Comparison of ENCODE assay signal across 23 cellular contexts in the genomic region with DNA sequence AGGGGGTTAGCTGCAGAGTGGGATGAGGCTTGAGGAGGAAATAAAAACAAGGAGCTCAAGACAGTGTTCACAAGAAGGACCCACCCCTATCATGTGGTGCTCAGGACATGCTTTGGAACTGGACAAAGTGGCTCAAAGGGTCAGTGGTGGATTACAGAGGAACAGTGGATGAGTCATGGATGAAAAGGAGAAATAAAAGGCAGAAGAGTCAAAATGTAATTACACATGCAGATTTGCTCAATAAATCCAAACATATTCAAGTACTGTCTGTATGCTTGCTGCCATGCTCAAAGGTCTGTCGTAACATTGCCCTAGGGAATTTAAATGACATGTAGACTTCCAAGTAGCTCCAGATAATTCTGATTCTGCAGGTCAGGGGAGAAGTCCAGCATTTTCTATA.
DNase-seq lines count a peak whose midpoint lies in the region; ATAC-seq and TF ChIP-seq lines count a peak whose summit lies in the region.
"Had no signal": no experiment of that assay in that cellular context is flagged by ENCODE, and none has a peak within 500 bp of the region (broad histone marks: within the 10 kb centered on the region; RNA-seq: fewer than 3 reads in every experiment).

No MANE protein-coding gene starts in this region.

- TF ChIP-seq EP300 in upper lobe of left lung (IDR thresholded peaks at IDR 0.05) = peak in 1 of 4 donors; percentile 4

- H3K27ac ChIP-seq in right cardiac atrium (ENCODE audit: low read length) (no peak overlapping the region), upper lobe of left lung (no peak overlapping the region), neural progenitor cell (no peak overlapping the region)
- H3K27ac ChIP-seq: BLaER1, cardiac muscle cell, heart left ventricle, parathyroid adenoma, skin epidermis had no signal

- no peak overlapping the region for H3K27ac Mint-ChIP-seq in activated T-helper 2 cell treated with anti-CD3 and anti-CD28 coated beads, Interferon-gamma antibody, Interleukin-2, Interleukin-4, amounts not matched to agents 10 μg/mL and 5 μg/mL and 100 μg/mL, durations not matched to agents 14 hours and 24 hours and 36 hours
- H3K27ac Mint-ChIP-seq in neural progenitor cell = no peak overlapping the region
- H3K27ac Mint-ChIP-seq: activated naive CD8-positive, alpha-beta T cell treated with anti-CD3 and anti-CD28 coated beads, Interleukin-2, amount 50 U/mL, for 24 hours; stimulated activated naive CD8-positive, alpha-beta T cell treated with anti-CD3 and anti-CD28 coated beads, Interleukin-15, amount 100 ng/mL, for 72 hours; T-helper 2 cell treated with Interferon-gamma antibody and Interleukin-4, amounts not matched to agents 5 μg/mL and 100 μg/mL, for 36 hours; type B pancreatic cell had no signal

- 75% methylated on average over 1 of the region's 1 CpG for WGBS in right cardiac atrium
- WGBS in upper lobe of left lung, 2 donors = 67 to 79% methylated on average over 1 of the region's 1 CpG

- H3K4me3 ChIP-seq in adipocyte (ENCODE audit: low read length) (no peak overlapping the region), right cardiac atrium (ENCODE audit: low read length) (no peak overlapping the region), upper lobe of left lung (no peak overlapping the region), neural progenitor cell (no peak overlapping the region)
- H3K4me3 ChIP-seq: BLaER1, cardiac muscle cell, heart left ventricle, skin epidermis had no signal

- H3K4me1 ChIP-seq in adipocyte (ENCODE audit: control insufficient read depth, insufficient read depth, low read length) = peaks cover 31% of the 10 kb centered on the region
- H3K4me1 ChIP-seq in right cardiac atrium (ENCODE audit: control insufficient read depth, insufficient read depth, low read length) = no peaks in the 10 kb centered on the region
- H3K4me1 ChIP-seq in upper lobe of left lung = peaks cover 0 to 3% (median 1%) of the 10 kb centered on the region in 4 donors
- H3K4me1 ChIP-seq in neural progenitor cell = no peaks in the 10 kb centered on the region
- H3K4me1 ChIP-seq: parathyroid adenoma had no signal

- H3K9me3 Mint-ChIP-seq in activated T-helper 2 cell treated with anti-CD3 and anti-CD28 coated beads, Interferon-gamma antibody, Interleukin-2, Interleukin-4, amounts not matched to agents 10 μg/mL and 5 μg/mL and 100 μg/mL, durations not matched to agents 14 hours and 24 hours and 36 hours = no peaks in the 10 kb centered on the region
- H3K9me3 Mint-ChIP-seq in neural progenitor cell = peaks cover 2% of the 10 kb centered on the region
- H3K9me3 Mint-ChIP-seq: activated naive CD8-positive, alpha-beta T cell treated with anti-CD3 and anti-CD28 coated beads, Interleukin-2, amount 50 U/mL, for 24 hours; naive B cell; stimulated activated naive CD8-positive, alpha-beta T cell treated with anti-CD3 and anti-CD28 coated beads, Interleukin-15, amount 100 ng/mL, for 72 hours; T-helper 2 cell treated with Interferon-gamma antibody and Interleukin-4, amounts not matched to agents 5 μg/mL and 100 μg/mL, for 36 hours; type B pancreatic cell had no signal

- H3K36me3 ChIP-seq in adipocyte (ENCODE audit: control insufficient read depth, insufficient read depth, low read length, severe bottlenecking) = no peaks in the 10 kb centered on the region
- H3K36me3 ChIP-seq in upper lobe of left lung = no peaks in the 10 kb centered on the region
- H3K36me3 ChIP-seq in neural progenitor cell = no peaks in the 10 kb centered on the region
- H3K36me3 ChIP-seq: BLaER1, cardiac muscle cell, heart left ventricle had no signal

- H3K27me3 ChIP-seq in adipocyte (replicated peaks; ENCODE audit: control insufficient read depth, insufficient read depth, low read length) (no peaks in the 10 kb centered on the region), right cardiac atrium (ENCODE audit: control insufficient read depth, insufficient read depth) (no peaks in the 10 kb centered on the region), upper lobe of left lung (no peaks in the 10 kb centered on the region), neural progenitor cell (no peaks in the 10 kb centered on the region)
- H3K27me3 ChIP-seq: BLaER1, cardiac muscle cell, heart left ventricle had no signal

- no peak overlapping the region for H3K4me3 Mint-ChIP-seq in activated T-helper 2 cell treated with anti-CD3 and anti-CD28 coated beads, Interferon-gamma antibody, Interleukin-2, Interleukin-4, amounts not matched to agents 10 μg/mL and 5 μg/mL and 100 μg/mL, durations not matched to agents 14 hours and 24 hours and 36 hours (ENCODE audit: low read depth)
- H3K4me3 Mint-ChIP-seq in neural progenitor cell = no peak overlapping the region
- H3K4me3 Mint-ChIP-seq: activated naive CD8-positive, alpha-beta T cell treated with anti-CD3 and anti-CD28 coated beads, Interleukin-2, amount 50 U/mL, for 24 hours; naive B cell; stimulated activated naive CD8-positive, alpha-beta T cell treated with anti-CD3 and anti-CD28 coated beads, Interleukin-15, amount 100 ng/mL, for 72 hours; T-helper 2 cell treated with Interferon-gamma antibody and Interleukin-4, amounts not matched to agents 5 μg/mL and 100 μg/mL, for 36 hours; type B pancreatic cell had no signal

- no peaks in the 10 kb centered on the region for H3F3A ChIP-seq in neural progenitor cell (ENCODE audit: low read depth)

- no peaks in the 10 kb centered on the region for H3K36me3 Mint-ChIP-seq in activated T-helper 2 cell treated with anti-CD3 and anti-CD28 coated beads, Interferon-gamma antibody, Interleukin-2, Interleukin-4, amounts not matched to agents 10 μg/mL and 5 μg/mL and 100 μg/mL, durations not matched to agents 14 hours and 24 hours and 36 hours (ENCODE audit: low read depth)
- no peaks in the 10 kb centered on the region for H3K36me3 Mint-ChIP-seq in neural progenitor cell
- H3K36me3 Mint-ChIP-seq: naive B cell, type B pancreatic cell had no signal

- no peak overlapping the region for H3K4me2 ChIP-seq in neural progenitor cell
- H3K4me2 ChIP-seq: BLaER1 had no signal

- H2AFZ ChIP-seq in neural progenitor cell (replicated peaks) = no peak overlapping the region
- H2AFZ ChIP-seq: parathyroid adenoma had no signal

- peak; percentile 54 to 59 for ATAC-seq in right cardiac atrium
- ATAC-seq in upper lobe of left lung (ENCODE audit: low FRiP score in 2 of 2) = peak; percentile 61 to 90
- ATAC-seq: activated naive CD8-positive, alpha-beta T cell treated with anti-CD3 and anti-CD28 coated beads, Interleukin-2, amount 50 U/mL, for 24 hours; Panc1; stimulated activated naive CD8-positive, alpha-beta T cell treated with anti-CD3 and anti-CD28 coated beads, Interleukin-15, amount 100 ng/mL, for 72 hours had no signal

- no peak for TF ChIP-seq CTCF in upper lobe of left lung (IDR thresholded peaks at IDR 0.05)
- no peak for TF ChIP-seq CTCF in neural progenitor cell (IDR thresholded peaks at IDR 0.05)

- no peak overlapping the region for H3K9ac ChIP-seq in adipocyte (ENCODE audit: low read length)
- H3K9ac ChIP-seq in neural progenitor cell = no peak overlapping the region
- H3K9ac ChIP-seq: BLaER1, parathyroid adenoma had no signal

- no peak for TF ChIP-seq POLR2A in upper lobe of left lung (IDR thresholded peaks at IDR 0.05)

- intact Hi-C loops in right cardiac atrium (cut with DNase I) = no loop called here
- intact Hi-C loops in activated T-helper 2 cell treated with anti-CD3 and anti-CD28 coated beads, Interferon-gamma antibody, Interleukin-2, Interleukin-4, amounts not matched to agents 10 μg/mL and 5 μg/mL and 100 μg/mL, durations not matched to agents 14 hours and 24 hours and 36 hours (cut with micrococcal nuclease) = no loop called here

- H3K79me2 ChIP-seq in neural progenitor cell (ENCODE audit: low read depth) = no peaks in the 10 kb centered on the region
- H3K79me2 ChIP-seq: parathyroid adenoma had no signal

- H4K20me1 ChIP-seq in neural progenitor cell (ENCODE audit: low read depth) = no peaks in the 10 kb centered on the region
- H4K20me1 ChIP-seq: BLaER1 had no signal

- H3K4me1 Mint-ChIP-seq in activated T-helper 2 cell treated with anti-CD3 and anti-CD28 coated beads, Interferon-gamma antibody, Interleukin-2, Interleukin-4, amounts not matched to agents 10 μg/mL and 5 μg/mL and 100 μg/mL, durations not matched to agents 14 hours and 24 hours and 36 hours (ENCODE audit: low read depth) = no peaks in the 10 kb centered on the region
- peaks cover 7% of the 10 kb centered on the region for H3K4me1 Mint-ChIP-seq in neural progenitor cell
- H3K4me1 Mint-ChIP-seq: activated naive CD8-positive, alpha-beta T cell treated with anti-CD3 and anti-CD28 coated beads, Interleukin-2, amount 50 U/mL, for 24 hours; stimulated activated naive CD8-positive, alpha-beta T cell treated with anti-CD3 and anti-CD28 coated beads, Interleukin-15, amount 100 ng/mL, for 72 hours had no signal

- H3K27me3 Mint-ChIP-seq in activated T-helper 2 cell treated with anti-CD3 and anti-CD28 coated beads, Interferon-gamma antibody, Interleukin-2, Interleukin-4, amounts not matched to agents 10 μg/mL and 5 μg/mL and 100 μg/mL, durations not matched to agents 14 hours and 24 hours and 36 hours (ENCODE audit: low read depth) = peaks cover 12% of the 10 kb centered on the region
- peaks cover 3% of the 10 kb centered on the region for H3K27me3 Mint-ChIP-seq in neural progenitor cell (ENCODE audit: insufficient read depth, low read depth)
- H3K27me3 Mint-ChIP-seq: naive B cell had no signal

- H3K9me3 ChIP-seq in adipocyte (ENCODE audit: control insufficient read depth, low read length) (no peaks in the 10 kb centered on the region), right cardiac atrium (ENCODE audit: control insufficient read depth, low read length) (no peaks in the 10 kb centered on the region), upper lobe of left lung (no peaks in the 10 kb centered on the region), neural progenitor cell (ENCODE audit: low read depth) (no peaks in the 10 kb centered on the region)
- H3K9me3 ChIP-seq: BLaER1, heart left ventricle had no signal

- DNase-seq in NOMO-1 (lab: John Stamatoyannopoulos, UW; ENCODE audit: unreplicated experiment in 2 of 2) (peak; percentile 6 to 59), NOMO-1 treated with dmso at 0.1 percent for 144 hours (lab: John Stamatoyannopoulos, UW; ENCODE audit: unreplicated experiment) (no peak), adipocyte (ENCODE audit: low read depth) (peak; percentile 42), right cardiac atrium (no peak), upper lobe of left lung (peak in 1 of 2 donors; percentile 49), neural progenitor cell (ENCODE audit: low spot score) (no peak), middle frontal gyrus (ENCODE audit: extremely low spot score, low spot score) (no peak)
- DNase-seq in activated T-helper 2 cell treated with anti-CD3 and anti-CD28 coated beads, Interferon-gamma antibody, Interleukin-2, Interleukin-4, amounts not matched to agents 10 μg/mL and 5 μg/mL and 100 μg/mL, durations not matched to agents 14 hours and 24 hours and 36 hours (ENCODE audit: low spot score) = no peak
- DNase-seq: activated naive CD8-positive, alpha-beta T cell treated with anti-CD3 and anti-CD28 coated beads, Interleukin-2, amount 50 U/mL, for 24 hours; heart left ventricle; mammary epithelial cell; naive B cell; NCI-H1694; NCI-H2227 treated with DMSO at 0.1 percent for 48 hours; NCI-H82; stimulated activated naive CD8-positive, alpha-beta T cell treated with anti-CD3 and anti-CD28 coated beads, Interleukin-15, amount 100 ng/mL, for 72 hours had no signal

Comparison
In these comparisons a context has a peak if more than half of its experiments do, and no peak if none do; other contexts are left out.
1. DNase-seq: peak in NOMO-1 (2 of 2) and adipocyte (single experiment); none in NOMO-1 treated with dmso at 0.1 percent for 144 hours (single experiment), right cardiac atrium (0 of 3), activated T-helper 2 cell treated with anti-CD3 and anti-CD28 coated beads, Interferon-gamma antibody, Interleukin-2, Interleukin-4, amounts not matched to agents 10 μg/mL and 5 μg/mL and 100 μg/mL, durations not matched to agents 14 hours and 24 hours and 36 hours (single experiment), neural progenitor cell (single experiment) and middle frontal gyrus (single experiment).